ENCODE assay signal across 22 cellular contexts in the genomic region with DNA sequence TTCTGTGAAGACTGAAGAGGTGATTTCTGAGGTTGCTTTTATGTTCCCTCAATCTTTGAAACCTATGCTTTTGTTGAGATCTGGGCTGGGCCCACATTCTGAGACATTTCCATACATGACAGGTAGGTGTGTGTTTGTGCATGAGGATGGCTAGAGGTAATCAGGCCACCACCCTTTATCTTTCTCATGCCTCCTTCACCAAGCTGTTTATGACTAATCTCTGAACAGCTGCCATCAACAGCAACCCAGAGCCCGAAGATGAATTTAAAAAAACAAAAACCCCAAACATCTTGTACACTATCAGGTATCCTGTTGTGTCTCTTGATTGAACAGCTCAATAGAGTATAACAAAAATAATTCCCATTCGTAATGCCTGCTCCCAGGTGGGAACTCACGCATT. TPM values are rescaled to one million over a fixed set of nuclear protein-coding genes. Genes with fewer than 3 reads are reported as not detected.
A peak's percentile ranks its signal among the peaks of the same experiment; 100 is the strongest.
DNase-seq lines count a peak whose midpoint lies in the region; ATAC-seq, FAIRE-seq and TF ChIP-seq lines count a peak whose summit lies in the region.
"Had no signal": no experiment of that assay in that cellular context is flagged by ENCODE, and none has a peak within 500 bp of the region (broad histone marks: within the 10 kb centered on the region; RNA-seq: fewer than 3 reads in every experiment).

No MANE protein-coding gene starts in this region.

- WGBS in pancreas, 2 donors = 69 to 84% methylated on average over 3 of the region's 3 CpGs

- H4K20me1 ChIP-seq in astrocyte (ENCODE audit: insufficient read depth, low read length) = no peaks in the 10 kb centered on the region
- H4K20me1 ChIP-seq in keratinocyte (ENCODE audit: control insufficient read depth, extremely low read depth, insufficient read depth, low read length) = no peaks in the 10 kb centered on the region
- H4K20me1 ChIP-seq: BLaER1 had no signal

- H3K4me1 ChIP-seq in astrocyte (ENCODE audit: insufficient read depth, low read length) (peaks cover 8% of the 10 kb centered on the region), keratinocyte (ENCODE audit: control insufficient read depth, extremely low read depth, insufficient read depth, low read length) (peaks cover 10% of the 10 kb centered on the region), pancreas (no peaks in the 10 kb centered on the region)
- H3K4me1 ChIP-seq: BLaER1 had no signal

- ATAC-seq in pancreas = no peak
- ATAC-seq: K562, Panc1 had no signal

- H3K36me3 Mint-ChIP-seq in astrocyte (ENCODE audit: low read depth, unreplicated experiment) (no peaks in the 10 kb centered on the region), mesothelial cell of epicardium (no peaks in the 10 kb centered on the region)
- H3K36me3 Mint-ChIP-seq: CD4-positive, alpha-beta memory T cell had no signal

- H3K9ac ChIP-seq in astrocyte (ENCODE audit: low read length) (no peak overlapping the region), keratinocyte (ENCODE audit: control insufficient read depth, extremely low read depth, insufficient read depth, low read length) (no peak overlapping the region)
- H3K9ac ChIP-seq: BLaER1 had no signal

- H3K4me3 Mint-ChIP-seq in astrocyte (ENCODE audit: unreplicated experiment) (peak overlapping the region; percentile 21), mesothelial cell of epicardium (no peak overlapping the region)
- H3K4me3 Mint-ChIP-seq: CD4-positive, alpha-beta memory T cell had no signal

- no peak for FAIRE-seq in astrocyte (lab: Jason Lieb, UNC)
- peak; percentile 52 for FAIRE-seq in keratinocyte (lab: Jason Lieb, UNC)
- FAIRE-seq in pancreas (lab: Jason Lieb, UNC) = no peak
- FAIRE-seq: GM12892, GM18507, K562 had no signal

- H3K4me3 ChIP-seq in astrocyte (ENCODE audit: insufficient read depth, low read depth, low read length) (no peak overlapping the region), keratinocyte (ENCODE audit: control insufficient read depth in 2 of 3, extremely low read depth in 1 of 3, insufficient read depth in 2 of 3, low read depth in 1 of 3, low read length in 3 of 3) (no peak overlapping the region), pancreas (no peak overlapping the region)
- H3K4me3 ChIP-seq: BLaER1, K562, SJSA1 had no signal

- H2AFZ ChIP-seq in astrocyte (ENCODE audit: low read depth, low read length) (no peak overlapping the region), keratinocyte (ENCODE audit: control insufficient read depth, low read length) (no peak overlapping the region)

- H3K79me2 ChIP-seq in astrocyte (ENCODE audit: insufficient read depth, low read length) (no peaks in the 10 kb centered on the region), keratinocyte (ENCODE audit: control insufficient read depth, insufficient read depth, low read length) (no peaks in the 10 kb centered on the region)

- H3K27ac Mint-ChIP-seq in astrocyte (ENCODE audit: unreplicated experiment) = peak overlapping the region; percentile 49
- H3K27ac Mint-ChIP-seq in mesothelial cell of epicardium = no peak overlapping the region
- H3K27ac Mint-ChIP-seq: CD4-positive, alpha-beta memory T cell had no signal

- H3K4me2 ChIP-seq in astrocyte (ENCODE audit: low read length) (no peak overlapping the region), keratinocyte (ENCODE audit: control insufficient read depth, extremely low read depth, insufficient read depth, low read depth, low read length) (no peak overlapping the region)
- H3K4me2 ChIP-seq: BLaER1 had no signal

- no peak for TF ChIP-seq CTCF in astrocyte (IDR thresholded peaks at IDR 0.05; ENCODE audit: insufficient read depth, low read depth, low read length)
- TF ChIP-seq CTCF in keratinocyte (optimal IDR thresholded peaks at IDR 0.05 in 1 of 3, IDR thresholded peaks at IDR 0.05 in 1 of 3, conservative IDR thresholded peaks at IDR 0.05 in 1 of 3; ENCODE audit: extremely low read depth in 1 of 3, insufficient read depth in 2 of 3, low read length in 3 of 3) = no peak
- no peak for TF ChIP-seq CTCF in pancreas (IDR thresholded peaks at IDR 0.05)
- TF ChIP-seq CTCF in mesothelial cell of epicardium (IDR thresholded peaks at IDR 0.05; ENCODE audit: unreplicated experiment) = no peak

- no peaks in the 10 kb centered on the region for H3K9me3 ChIP-seq in astrocyte (ENCODE audit: insufficient read depth, low read depth, low read length)
- H3K9me3 ChIP-seq in keratinocyte (ENCODE audit: control insufficient read depth, low read depth, low read length) = no peaks in the 10 kb centered on the region
- H3K9me3 ChIP-seq in pancreas = no peaks in the 10 kb centered on the region
- H3K9me3 ChIP-seq: BLaER1, SJSA1 had no signal

- H3K9me3 Mint-ChIP-seq in astrocyte (ENCODE audit: unreplicated experiment) (no peaks in the 10 kb centered on the region), mesothelial cell of epicardium (peaks cover 7% of the 10 kb centered on the region)

- H3K27me3 ChIP-seq in astrocyte (ENCODE audit: insufficient read depth, low read length) (no peaks in the 10 kb centered on the region), keratinocyte (ENCODE audit: control insufficient read depth, extremely low read depth, insufficient read depth, low read length) (no peaks in the 10 kb centered on the region), pancreas (no peaks in the 10 kb centered on the region)
- H3K27me3 ChIP-seq: BLaER1, SJSA1 had no signal

- H3K36me3 ChIP-seq in astrocyte (ENCODE audit: insufficient read depth, low read length) = no peaks in the 10 kb centered on the region
- no peaks in the 10 kb centered on the region for H3K36me3 ChIP-seq in keratinocyte (ENCODE audit: control insufficient read depth in 2 of 2, extremely low read depth in 1 of 2, insufficient read depth in 2 of 2, low read length in 2 of 2)
- no peaks in the 10 kb centered on the region for H3K36me3 ChIP-seq in pancreas
- H3K36me3 ChIP-seq: BLaER1, SJSA1 had no signal

- no peaks in the 10 kb centered on the region for H3K27me3 Mint-ChIP-seq in astrocyte (ENCODE audit: low read depth, unreplicated experiment)
- peaks cover 4% of the 10 kb centered on the region for H3K27me3 Mint-ChIP-seq in mesothelial cell of epicardium (ENCODE audit: low read depth)
- H3K27me3 Mint-ChIP-seq: CD4-positive, alpha-beta memory T cell had no signal

- DNase-seq in LHCN-M2 (ENCODE audit: low read depth) (peak; percentile 21), NCI-H2171 (lab: John Stamatoyannopoulos, UW) (peak; percentile 19), astrocyte (ENCODE audit: low read depth) (no peak), keratinocyte (ENCODE audit: low read depth, low spot score) (no peak), cortex of kidney (lab: John Stamatoyannopoulos, UW) (no peak), OCI-M1 (lab: John Stamatoyannopoulos, UW) (no peak), pancreas (no peak), mesothelial cell of epicardium (ENCODE audit: low spot score in 2 of 2, unreplicated experiment in 2 of 2) (no peak)
- DNase-seq: Calu3; CD4-positive, alpha-beta memory T cell; DMS53; EL; NCI-H2227 treated with DMSO at 0.1 percent for 48 hours; NCI-H510A treated with DMSO at 0.1 percent for 48 hours had no signal

- H3K4me1 Mint-ChIP-seq in astrocyte (ENCODE audit: low read depth, unreplicated experiment) = peaks cover 25% of the 10 kb centered on the region
- H3K4me1 Mint-ChIP-seq in mesothelial cell of epicardium = no peaks in the 10 kb centered on the region
- H3K4me1 Mint-ChIP-seq: CD4-positive, alpha-beta memory T cell had no signal

- intact Hi-C loops in pancreas (cut with DNase I) = no loop called here

- H3K27ac ChIP-seq in astrocyte (ENCODE audit: low read depth, low read length) = no peak overlapping the region
- H3K27ac ChIP-seq in keratinocyte (ENCODE audit: control insufficient read depth, insufficient read depth, low read length) = no peak overlapping the region
- no peak overlapping the region for H3K27ac ChIP-seq in pancreas
- H3K27ac ChIP-seq: BLaER1, SJSA1 had no signal

- H3K9me1 ChIP-seq in keratinocyte (ENCODE audit: control insufficient read depth, extremely low read depth, insufficient read depth, low read length) = no peaks in the 10 kb centered on the region

- dilution Hi-C loops in keratinocyte (cut with MboI; ENCODE audit: extremely low pct_ligation_motif_present, low sequenced_read_pairs) = no loop called here

RNA-seq across cellular contexts. Expression of a gene that starts 12.6 kb away (rescaled TPM):
- not detected in 2 replicates for total RNA-seq in LHCN-M2 (2014; rRNA removed)
- polyA plus RNA-seq in LHCN-M2 (2012) = 0.68 TPM
- 22.6 and 32.3 TPM in 2 replicates for total RNA-seq in astrocyte
- 0.75 to 2.1 TPM (median 1.0 TPM) in 3 replicates for polyA plus RNA-seq in keratinocyte
- 7.5 TPM for polyA plus RNA-seq in keratinocyte (2011; ENCODE audit: low read depth)
- polyA plus RNA-seq in keratinocyte (2011; cell fraction: cytosol; rRNA removed) = 0.88 and 2.7 TPM in 2 replicates
- 1.8 and 2.5 TPM in 2 replicates for polyA plus RNA-seq in keratinocyte (2011; cell fraction: nucleus; rRNA removed)
- 1.9 and 23.7 TPM in 2 replicates for polyA plus RNA-seq in keratinocyte (2012; ENCODE audit: low replicate concordance)
- 1.2 TPM in 1 of 3 replicates, not detected in the others for polyA minus RNA-seq in keratinocyte
- polyA minus RNA-seq in keratinocyte (2011; cell fraction: cytosol; rRNA and poly(A)+ RNA removed) = not detected
- polyA minus RNA-seq in keratinocyte (2011; cell fraction: nucleus; rRNA and poly(A)+ RNA removed) = not detected in 2 replicates
- 1 to 10 TPM in 1 of 6 donors, under 1 TPM in 1, not detected in 4; 0.47 to 2.3 TPM for total RNA-seq in pancreas
- polyA plus RNA-seq in pancreas = 1 to 10 TPM in 1 of 2 donors, not detected in 1; 1.8 TPM
- 0.42 to 0.59 TPM in 2 of 3 replicates, not detected in the other for total RNA-seq in mesothelial cell of epicardium
- total RNA-seq: A673; CD4-positive, alpha-beta memory T cell; K562 had no signal
- polyA plus RNA-seq: CD4-positive, alpha-beta memory T cell; K562 had no signal

RNA-seq across cellular contexts. Expression of a gene that starts 40.4 kb away (rescaled TPM):
- total RNA-seq in LHCN-M2 (2014; rRNA removed) (not detected in 2 replicates), astrocyte (0.59 and 0.82 TPM in 2 replicates), pancreas (under 1 TPM in 2 of 6 donors, not detected in 4; 0.24 to 0.76 TPM), mesothelial cell of epicardium (0.49 TPM in 1 of 3 replicates, not detected in the others)
- polyA plus RNA-seq in LHCN-M2 (2012) = not detected
- polyA plus RNA-seq in keratinocyte (not detected in 3 replicates), pancreas (not detected)
- not detected for polyA plus RNA-seq in keratinocyte (2011; ENCODE audit: low read depth)
- not detected in 2 replicates for polyA plus RNA-seq in keratinocyte (2011; cell fraction: cytosol; rRNA removed)
- polyA plus RNA-seq in keratinocyte (2011; cell fraction: nucleus; rRNA removed) = not detected in 2 replicates
- not detected in 2 replicates for polyA plus RNA-seq in keratinocyte (2012; ENCODE audit: low replicate concordance)
- polyA minus RNA-seq in keratinocyte = not detected in 3 replicates
- polyA minus RNA-seq in keratinocyte (2011; cell fraction: cytosol; rRNA and poly(A)+ RNA removed) = not detected
- not detected in 2 replicates for polyA minus RNA-seq in keratinocyte (2011; cell fraction: nucleus; rRNA and poly(A)+ RNA removed)
- total RNA-seq: A673; Calu3; CD4-positive, alpha-beta memory T cell; H4; SJSA1 had no signal
- polyA plus RNA-seq: CD4-positive, alpha-beta memory T cell; K562 had no signal

Comparison
In these comparisons a context has a peak if more than half of its experiments do, and no peak if none do; other contexts are left out.
1. DNase-seq: peak in LHCN-M2 (single experiment) and NCI-H2171 (single experiment); none in astrocyte (single experiment), keratinocyte (single experiment), cortex of kidney (single experiment), OCI-M1 (single experiment), pancreas (0 of 6) and mesothelial cell of epicardium (0 of 2).